ENCODE assay signal across 18 cellular contexts in the genomic region with DNA sequence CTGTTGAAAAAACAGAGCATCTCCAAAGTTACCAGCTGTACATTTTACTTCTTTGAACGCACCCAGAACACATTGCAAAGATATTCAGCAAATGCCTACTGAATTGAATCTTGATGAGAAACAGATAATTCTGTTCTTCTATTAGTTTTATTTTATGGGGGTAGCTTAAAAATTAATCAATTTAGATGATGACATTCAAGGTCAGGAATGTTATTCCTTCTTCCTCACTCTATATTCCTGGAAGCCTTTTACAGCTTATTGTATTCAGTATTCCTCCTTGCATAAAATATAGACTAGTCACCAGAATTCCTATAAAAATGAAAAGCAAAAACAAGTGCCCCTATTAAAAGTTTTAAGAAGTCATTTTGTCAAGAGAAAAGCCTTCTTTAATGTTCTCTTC.
"Had no signal": no experiment of that assay in that cellular context is flagged by ENCODE, and none has a peak within 500 bp of the region (broad histone marks: within the 10 kb centered on the region; RNA-seq: fewer than 3 reads in every experiment).

No MANE protein-coding gene starts in this region.

- H3K9me3 ChIP-seq: esophagus squamous epithelium, mucosa of descending colon, neutrophil, right atrium auricular region, sigmoid colon had no signal

- H3K27me3 ChIP-seq: esophagus squamous epithelium, hepatocyte, neutrophil, right atrium auricular region, sigmoid colon had no signal

- H3K4me2 ChIP-seq: hepatocyte had no signal

- DNase-seq: effector memory CD8-positive, alpha-beta T cell; esophagus squamous epithelium; foreskin fibroblast; head of caudate nucleus; kidney; mucosa of descending colon; naive thymus-derived CD8-positive, alpha-beta T cell; posterior cingulate gyrus; sigmoid colon; small intestine; stimulated activated CD4-positive, alpha-beta T cell treated with anti-CD3 and anti-CD28 coated beads, Interleukin-12 subunit alpha, Interleukin-12 subunit beta, amount 100 ng/mL, for 4 hours; stimulated activated CD4-positive, alpha-beta T cell treated with anti-CD3 and anti-CD28 coated beads, Interleukin-2, amount 100 ng/mL, for 48 hours; stimulated activated naive CD4-positive, alpha-beta T cell treated with Interleukin-2 at 50 U/mL for 16 hours; trophoblast cell had no signal

- H3K27ac ChIP-seq: esophagus squamous epithelium, hepatocyte, neutrophil, right atrium auricular region, sigmoid colon had no signal

- H3K79me2 ChIP-seq: hepatocyte had no signal

- H3K27me3 Mint-ChIP-seq: dendritic cell treated with granulocyte-macrophage colony-stimulating factor and Interleukin-4, amounts not matched to agents 40 ng/mL and 50 ng/mL, for 4 days; effector memory CD8-positive, alpha-beta T cell; naive thymus-derived CD8-positive, alpha-beta T cell had no signal

- H3K27ac Mint-ChIP-seq: dendritic cell treated with granulocyte-macrophage colony-stimulating factor and Interleukin-4, amounts not matched to agents 40 ng/mL and 50 ng/mL, for 4 days; effector memory CD8-positive, alpha-beta T cell; naive thymus-derived CD8-positive, alpha-beta T cell had no signal

- H3K4me1 ChIP-seq: esophagus squamous epithelium, right atrium auricular region had no signal

- H2AFZ ChIP-seq: hepatocyte had no signal

- H3K9me3 Mint-ChIP-seq: dendritic cell treated with granulocyte-macrophage colony-stimulating factor and Interleukin-4, amounts not matched to agents 40 ng/mL and 50 ng/mL, for 4 days; effector memory CD8-positive, alpha-beta T cell had no signal

- H3K4me3 ChIP-seq: esophagus squamous epithelium, hepatocyte, mucosa of descending colon, right atrium auricular region, sigmoid colon had no signal

- ATAC-seq: effector memory CD8-positive, alpha-beta T cell; mucosa of descending colon; naive thymus-derived CD8-positive, alpha-beta T cell had no signal

- H3K4me3 Mint-ChIP-seq: dendritic cell treated with granulocyte-macrophage colony-stimulating factor and Interleukin-4, amounts not matched to agents 40 ng/mL and 50 ng/mL, for 4 days; effector memory CD8-positive, alpha-beta T cell; naive thymus-derived CD8-positive, alpha-beta T cell had no signal
